20 cellular contexts compared by ENCODE assay signal in the genomic region with DNA sequence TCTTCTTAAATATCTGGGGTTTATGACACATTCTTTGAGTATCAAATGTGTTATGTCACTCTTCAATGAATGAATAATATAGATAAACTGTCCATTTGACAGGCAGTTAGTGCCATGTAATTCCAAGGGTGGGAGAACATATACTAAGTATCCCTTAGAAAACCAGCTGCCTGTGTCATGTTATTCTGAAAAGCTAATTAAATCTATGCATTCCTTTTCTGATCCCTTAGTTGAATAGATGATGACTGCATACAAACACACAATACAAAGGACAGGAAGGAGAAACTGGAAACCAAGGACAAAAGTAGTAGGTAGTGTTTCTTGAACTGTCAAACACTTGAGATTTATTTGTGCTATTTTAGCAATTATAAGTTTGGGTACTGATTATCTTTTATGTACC. TPM values are rescaled to one million over a fixed set of nuclear protein-coding genes. Genes with fewer than 3 reads are reported as not detected.
"Had no signal": no experiment of that assay in that cellular context is flagged by ENCODE, and none has a peak within 500 bp of the region (broad histone marks: within the 10 kb centered on the region; RNA-seq: fewer than 3 reads in every experiment).

No MANE protein-coding gene starts in this region.

- H3K4me1 Mint-ChIP-seq: activated CD8-positive, alpha-beta memory T cell treated with anti-CD3 and anti-CD28 coated beads, Interleukin-2, amount 10 ng/mL, durations not matched to agents 7 days and 5 days; activated naive CD8-positive, alpha-beta T cell treated with anti-CD3 and anti-CD28 coated beads for 36 hours; activated T-helper 17 cell treated with anti-CD3 and anti-CD28 coated beads, Interleukin-2, amount 50 U/mL, for 72 hours; naive B cell; stimulated activated memory B cell treated with anti-CD40 and anti-IgM and Interleukin-4, amounts not matched to agents 10 μg/mL and 1 μg/mL and 100 μg/mL, for 72 hours had no signal

- H3K27ac ChIP-seq: ovary, right lobe of liver, testis had no signal

- ATAC-seq: activated CD8-positive, alpha-beta memory T cell treated with anti-CD3 and anti-CD28 coated beads, Interleukin-2, amount 10 ng/mL, durations not matched to agents 7 days and 5 days; activated T-helper 17 cell treated with anti-CD3 and anti-CD28 coated beads, Interleukin-2, amount 50 U/mL, for 72 hours; left lung; mucosa of descending colon; right lobe of liver; stimulated activated memory B cell treated with anti-CD40 and anti-IgM and Interleukin-4, amounts not matched to agents 10 μg/mL and 1 μg/mL and 100 μg/mL, for 72 hours; WTC11 had no signal

- H3K27ac Mint-ChIP-seq: activated CD4-positive, alpha-beta memory T cell treated with anti-CD3 and anti-CD28 coated beads for 36 hours; activated CD8-positive, alpha-beta memory T cell treated with anti-CD3 and anti-CD28 coated beads, Interleukin-2, amount 10 ng/mL, durations not matched to agents 7 days and 5 days; activated naive CD8-positive, alpha-beta T cell treated with anti-CD3 and anti-CD28 coated beads for 36 hours; activated T-helper 17 cell treated with anti-CD3 and anti-CD28 coated beads, Interleukin-2, amount 50 U/mL, for 72 hours; naive B cell; stimulated activated memory B cell treated with anti-CD40 and anti-IgM and Interleukin-4, amounts not matched to agents 10 μg/mL and 1 μg/mL and 100 μg/mL, for 72 hours; WTC11 had no signal

- H3K4me3 Mint-ChIP-seq: activated CD4-positive, alpha-beta memory T cell treated with anti-CD3 and anti-CD28 coated beads for 36 hours; activated CD8-positive, alpha-beta memory T cell treated with anti-CD3 and anti-CD28 coated beads, Interleukin-2, amount 10 ng/mL, durations not matched to agents 7 days and 5 days; activated naive CD8-positive, alpha-beta T cell treated with anti-CD3 and anti-CD28 coated beads for 36 hours; activated T-helper 17 cell treated with anti-CD3 and anti-CD28 coated beads, Interleukin-2, amount 50 U/mL, for 72 hours; naive B cell; stimulated activated memory B cell treated with anti-CD40 and anti-IgM and Interleukin-4, amounts not matched to agents 10 μg/mL and 1 μg/mL and 100 μg/mL, for 72 hours; WTC11 had no signal

- H3K4me3 ChIP-seq: left lung, mucosa of descending colon, ovary, right lobe of liver, testis, upper lobe of left lung had no signal

- DNase-seq: activated CD4-positive, alpha-beta memory T cell treated with anti-CD3 and anti-CD28 coated beads for 36 hours; activated CD4-positive, alpha-beta T cell treated with anti-CD3 and anti-CD28 coated beads for 4 hours; activated CD8-positive, alpha-beta memory T cell treated with anti-CD3 and anti-CD28 coated beads, Interleukin-2, amount 10 ng/mL, durations not matched to agents 7 days and 5 days; activated naive CD4-positive, alpha-beta T cell; activated naive CD8-positive, alpha-beta T cell treated with anti-CD3 and anti-CD28 coated beads for 36 hours; amniotic stem cell; foreskin melanocyte; kidney; left lung; mucosa of descending colon; naive B cell; ovary; right lobe of liver; stimulated activated CD4-positive, alpha-beta T cell treated with anti-CD3 and anti-CD28 coated beads, Interleukin-4, amount 100 ng/mL, for 24 hours; testis; upper lobe of left lung had no signal

- H3K27me3 ChIP-seq: left lung, ovary, right lobe of liver, testis, upper lobe of left lung had no signal

- H3K9me3 Mint-ChIP-seq: activated naive CD8-positive, alpha-beta T cell treated with anti-CD3 and anti-CD28 coated beads for 36 hours; activated T-helper 17 cell treated with anti-CD3 and anti-CD28 coated beads, Interleukin-2, amount 50 U/mL, for 72 hours; stimulated activated memory B cell treated with anti-CD40 and anti-IgM and Interleukin-4, amounts not matched to agents 10 μg/mL and 1 μg/mL and 100 μg/mL, for 72 hours; WTC11 had no signal

- H3K27me3 Mint-ChIP-seq: activated CD4-positive, alpha-beta memory T cell treated with anti-CD3 and anti-CD28 coated beads for 36 hours; activated CD8-positive, alpha-beta memory T cell treated with anti-CD3 and anti-CD28 coated beads, Interleukin-2, amount 10 ng/mL, durations not matched to agents 7 days and 5 days; activated T-helper 17 cell treated with anti-CD3 and anti-CD28 coated beads, Interleukin-2, amount 50 U/mL, for 72 hours; stimulated activated memory B cell treated with anti-CD40 and anti-IgM and Interleukin-4, amounts not matched to agents 10 μg/mL and 1 μg/mL and 100 μg/mL, for 72 hours had no signal

- H3K36me3 ChIP-seq: left lung, ovary, right lobe of liver, upper lobe of left lung had no signal

- H3K4me1 ChIP-seq: right lobe of liver had no signal

- H3K36me3 Mint-ChIP-seq: activated CD4-positive, alpha-beta memory T cell treated with anti-CD3 and anti-CD28 coated beads for 36 hours; activated CD8-positive, alpha-beta memory T cell treated with anti-CD3 and anti-CD28 coated beads, Interleukin-2, amount 10 ng/mL, durations not matched to agents 7 days and 5 days; activated naive CD8-positive, alpha-beta T cell treated with anti-CD3 and anti-CD28 coated beads for 36 hours; naive B cell; stimulated activated memory B cell treated with anti-CD40 and anti-IgM and Interleukin-4, amounts not matched to agents 10 μg/mL and 1 μg/mL and 100 μg/mL, for 72 hours had no signal

- H3K9me3 ChIP-seq: left lung, mucosa of descending colon, ovary, right lobe of liver, testis, upper lobe of left lung had no signal

RNA-seq across cellular contexts. Expression of gene ARHGAP28, which starts 8.3 kb away (rescaled TPM):
- total RNA-seq: activated CD4-positive, alpha-beta memory T cell treated with anti-CD3 and anti-CD28 coated beads for 36 hours; activated CD8-positive, alpha-beta memory T cell treated with anti-CD3 and anti-CD28 coated beads, Interleukin-2, amount 10 ng/mL, durations not matched to agents 7 days and 5 days; activated naive CD8-positive, alpha-beta T cell treated with anti-CD3 and anti-CD28 coated beads for 36 hours; activated T-helper 17 cell treated with anti-CD3 and anti-CD28 coated beads, Interleukin-2, amount 50 U/mL, for 72 hours; T-helper 2 cell treated with Interferon-gamma antibody and Interleukin-4, amounts not matched to agents 100 ng/mL and 5 ng/mL, for 36 hours had no signal
